ENCODE assay signal across 19 cellular contexts in genomic region chr1:52423055-52423454, GRCh38. TPM values are rescaled to one million over a fixed set of nuclear protein-coding genes. Genes with fewer than 3 reads are reported as not detected.
DNase-seq lines count a peak whose midpoint lies in the region; ATAC-seq and TF ChIP-seq lines count a peak whose summit lies in the region.
"Had no signal": no experiment of that assay in that cellular context is flagged by ENCODE, and none has a peak within 500 bp of the region (broad histone marks: within the 10 kb centered on the region; RNA-seq: fewer than 3 reads in every experiment).

No MANE protein-coding gene starts in this region.

- H3F3A ChIP-seq in Loucy (ENCODE audit: low read depth) = peaks cover 30% of the 10 kb centered on the region

- no peaks in the 10 kb centered on the region for H4K20me1 ChIP-seq in Loucy (ENCODE audit: insufficient read depth, low read length, poor library complexity, severe bottlenecking)

- DNase-seq in activated naive CD4-positive, alpha-beta T cell treated with Interleukin-2 at 50 U/mL for 16 hours = no peak
- DNase-seq in activated naive CD8-positive, alpha-beta T cell treated with anti-CD3 and anti-CD28 coated beads, Interleukin-2, amount 10 ng/mL, durations not matched to agents 7 days and 5 days = no peak
- DNase-seq in NCI-H446 (lab: John Stamatoyannopoulos, UW) = no peak
- DNase-seq in coronary artery (ENCODE audit: low spot score) = no peak
- no peak for DNase-seq in NCI-H1436 (lab: John Stamatoyannopoulos, UW)
- DNase-seq: amniotic stem cell, glutamatergic neuron, left ventricle myocardium superior, NCI-H1417 treated with DMSO at 0.1 percent for 48 hours, NCI-H2081 treated with DMSO at 0.1 percent for 48 hours, NCI-H345, occipital lobe, SJCRH30, tibial artery had no signal

- H3K27me3 Mint-ChIP-seq in activated naive CD4-positive, alpha-beta T cell treated with anti-CD3 and anti-CD28 coated beads, Interleukin-2, amount 50 U/mL, for 24 hours = no peaks in the 10 kb centered on the region
- H3K27me3 Mint-ChIP-seq in activated naive CD8-positive, alpha-beta T cell treated with anti-CD3 and anti-CD28 coated beads, Interleukin-2, amount 10 ng/mL, durations not matched to agents 7 days and 5 days = no peaks in the 10 kb centered on the region
- H3K27me3 Mint-ChIP-seq: activated T-helper 17 cell treated with anti-CD3 and anti-CD28 coated beads, Interleukin-2, amount 50 U/mL, for 72 hours had no signal

- H3K27ac Mint-ChIP-seq in activated naive CD4-positive, alpha-beta T cell treated with anti-CD3 and anti-CD28 coated beads, Interleukin-2, amount 50 U/mL, for 24 hours = peak overlapping the region; percentile 76
- peak overlapping the region; percentile 57 for H3K27ac Mint-ChIP-seq in activated naive CD8-positive, alpha-beta T cell treated with anti-CD3 and anti-CD28 coated beads, Interleukin-2, amount 10 ng/mL, durations not matched to agents 7 days and 5 days

- no peak overlapping the region for H3K27ac ChIP-seq in coronary artery
- H3K27ac ChIP-seq: SJCRH30, tibial artery had no signal

- no peak overlapping the region for H2AFZ ChIP-seq in Loucy (ENCODE audit: low read length)

- peak overlapping the region; percentile 88 for H3K4me2 ChIP-seq in Loucy (ENCODE audit: low read depth, low read length, poor library complexity, severe bottlenecking)

- peaks cover 12% of the 10 kb centered on the region for H3K36me3 Mint-ChIP-seq in activated naive CD4-positive, alpha-beta T cell treated with anti-CD3 and anti-CD28 coated beads, Interleukin-2, amount 50 U/mL, for 24 hours
- H3K36me3 Mint-ChIP-seq in activated naive CD8-positive, alpha-beta T cell treated with anti-CD3 and anti-CD28 coated beads, Interleukin-2, amount 10 ng/mL, durations not matched to agents 7 days and 5 days = peaks cover 40% of the 10 kb centered on the region

- peak overlapping the region; percentile 68 for H3K4me3 ChIP-seq in Loucy (ENCODE audit: low read length, poor library complexity, severe bottlenecking)
- H3K4me3 ChIP-seq in coronary artery = no peak overlapping the region
- H3K4me3 ChIP-seq: BLaER1 treated with 17β-estradiol and CSF1 and Interleukin-3, amounts not matched to agents 10 nM and 100 nM; SJCRH30; tibial artery had no signal

- H3K4me3 Mint-ChIP-seq in activated naive CD4-positive, alpha-beta T cell treated with anti-CD3 and anti-CD28 coated beads, Interleukin-2, amount 50 U/mL, for 24 hours = no peak overlapping the region
- no peak overlapping the region for H3K4me3 Mint-ChIP-seq in activated naive CD8-positive, alpha-beta T cell treated with anti-CD3 and anti-CD28 coated beads, Interleukin-2, amount 10 ng/mL, durations not matched to agents 7 days and 5 days

- no peaks in the 10 kb centered on the region for H3K27me3 ChIP-seq in Loucy (ENCODE audit: insufficient read depth, low read length, poor library complexity, severe bottlenecking)
- H3K27me3 ChIP-seq: BLaER1 treated with 17β-estradiol and CSF1 and Interleukin-3, amounts not matched to agents 10 nM and 100 nM; SJCRH30; tibial artery had no signal

- POLR2A ChIA-PET in activated naive CD8-positive, alpha-beta T cell treated with anti-CD3 and anti-CD28 coated beads, Interleukin-2, amount 10 ng/mL, durations not matched to agents 7 days and 5 days (lab: Charles Lee) = interaction anchor here (1.0 to 2.9 kb wide), 5 partner anchors 12 to 130 kb away, joined by 3 to 29 read pairs (median 4); partner anchors contain the start of genes CC2D1B, ORC1, PRPF38A and TUT4

- peaks cover 77% of the 10 kb centered on the region for H3K4me1 ChIP-seq in Loucy (ENCODE audit: insufficient read depth, low read length, poor library complexity, severe bottlenecking)
- H3K4me1 ChIP-seq: SJCRH30, tibial artery had no signal

- no peaks in the 10 kb centered on the region for H3K9me3 Mint-ChIP-seq in activated naive CD4-positive, alpha-beta T cell treated with anti-CD3 and anti-CD28 coated beads, Interleukin-2, amount 50 U/mL, for 24 hours
- no peaks in the 10 kb centered on the region for H3K9me3 Mint-ChIP-seq in activated naive CD8-positive, alpha-beta T cell treated with anti-CD3 and anti-CD28 coated beads, Interleukin-2, amount 10 ng/mL, durations not matched to agents 7 days and 5 days
- H3K9me3 Mint-ChIP-seq: activated T-helper 17 cell treated with anti-CD3 and anti-CD28 coated beads, Interleukin-2, amount 50 U/mL, for 72 hours had no signal

- peaks cover 74% of the 10 kb centered on the region for H3K4me1 Mint-ChIP-seq in activated naive CD4-positive, alpha-beta T cell treated with anti-CD3 and anti-CD28 coated beads, Interleukin-2, amount 50 U/mL, for 24 hours
- H3K4me1 Mint-ChIP-seq in activated naive CD8-positive, alpha-beta T cell treated with anti-CD3 and anti-CD28 coated beads, Interleukin-2, amount 10 ng/mL, durations not matched to agents 7 days and 5 days = peaks cover 38% of the 10 kb centered on the region

- ATAC-seq in activated naive CD8-positive, alpha-beta T cell treated with anti-CD3 and anti-CD28 coated beads, Interleukin-2, amount 10 ng/mL, durations not matched to agents 7 days and 5 days (ENCODE audit: low read depth) = no peak
- ATAC-seq: HCT116 had no signal

- H3K79me2 ChIP-seq in Loucy (ENCODE audit: insufficient read depth, low read length) = peaks cover 11% of the 10 kb centered on the region

- H3K9me3 ChIP-seq in Loucy (ENCODE audit: insufficient read depth, low read depth, low read length) = no peaks in the 10 kb centered on the region
- H3K9me3 ChIP-seq: BLaER1 treated with 17β-estradiol and CSF1 and Interleukin-3, amounts not matched to agents 10 nM and 100 nM; SJCRH30; tibial artery had no signal

- no peaks in the 10 kb centered on the region for H3K9me2 ChIP-seq in Loucy (replicated peaks; ENCODE audit: low read depth, low read length)

- H3K9ac ChIP-seq in Loucy (ENCODE audit: low read depth, low read length, poor library complexity, severe bottlenecking) = peak overlapping the region; percentile 76
- H3K9ac ChIP-seq: BLaER1 treated with 17β-estradiol and CSF1 and Interleukin-3, amounts not matched to agents 10 nM and 100 nM had no signal

- TF ChIP-seq CTCF in Loucy (conservative IDR thresholded peaks at IDR 0.05; ENCODE audit: low read length) (no peak), coronary artery (IDR thresholded peaks at IDR 0.05) (no peak)

- peaks cover 20% of the 10 kb centered on the region for H3K36me3 ChIP-seq in Loucy (ENCODE audit: insufficient read depth, low read length)

RNA-seq across cellular contexts. Expression of gene PRPF38A, which starts 18.7 kb away (rescaled TPM):
- total RNA-seq in activated naive CD8-positive, alpha-beta T cell treated with anti-CD3 and anti-CD28 coated beads, Interleukin-2, amount 10 ng/mL, durations not matched to agents 7 days and 5 days = 10 to 100 TPM; 87.1 to 92.1 TPM

RNA-seq across cellular contexts. Expression of gene ORC1, which starts 18.8 kb away (rescaled TPM):
- total RNA-seq in activated naive CD8-positive, alpha-beta T cell treated with anti-CD3 and anti-CD28 coated beads, Interleukin-2, amount 10 ng/mL, durations not matched to agents 7 days and 5 days = 10 to 100 TPM; 25.6 to 25.7 TPM

RNA-seq across cellular contexts. Expression of gene CC2D1B, which starts 57.0 kb away (rescaled TPM):
- 10 to 100 TPM; 69.3 to 75.6 TPM for total RNA-seq in activated naive CD8-positive, alpha-beta T cell treated with anti-CD3 and anti-CD28 coated beads, Interleukin-2, amount 10 ng/mL, durations not matched to agents 7 days and 5 days
